ENCODE assay signal across 17 cellular contexts in the genomic region with DNA sequence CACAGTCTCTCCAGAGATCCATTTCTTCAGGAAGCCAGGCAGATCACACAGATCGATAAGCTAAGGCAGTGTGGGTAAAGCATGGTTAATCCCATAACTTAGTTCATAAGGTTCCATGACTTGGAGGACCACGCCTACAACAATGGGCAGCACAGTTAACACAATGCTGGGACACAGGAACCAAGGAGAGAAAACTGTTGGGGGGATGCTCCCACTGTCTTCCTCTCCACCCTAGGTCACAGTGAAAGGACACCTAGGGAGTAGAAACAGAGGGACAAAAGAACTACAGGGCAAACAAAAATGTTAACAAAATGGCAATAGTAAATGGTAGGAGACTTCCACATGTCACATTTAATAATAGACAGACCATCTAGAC. TPM values are rescaled to one million over a fixed set of nuclear protein-coding genes. Genes with fewer than 3 reads are reported as not detected.
"Had no signal": no experiment of that assay in that cellular context is flagged by ENCODE, and none has a peak within 500 bp of the region (broad histone marks: within the 10 kb centered on the region; RNA-seq: fewer than 3 reads in every experiment).

No MANE protein-coding gene starts in this region.

- H2AFZ ChIP-seq: hepatocyte, parathyroid adenoma had no signal

- H3K4me1 ChIP-seq: colonic mucosa, parathyroid adenoma, prostate gland, right lobe of liver, transverse colon had no signal

- DNase-seq: kidney, left cardiac atrium, left ventricle myocardium superior, occipital lobe had no signal

- H3K4me1 Mint-ChIP-seq: nephron had no signal

- H3K27ac Mint-ChIP-seq: nephron; stimulated activated effector memory CD8-positive, alpha-beta T cell treated with anti-CD3 and anti-CD28 coated beads, Interleukin-12 subunit alpha, Interleukin-12 subunit beta, amount 100 ng/mL, for 72 hours; stimulated activated naive CD8-positive, alpha-beta T cell treated with anti-CD3 and anti-CD28 coated beads, Interleukin-15, Interleukin-2, amounts not matched to agents 100 ng/mL and 50 ng/mL, for 24 hours had no signal

- H3K9me3 ChIP-seq: prostate gland, thoracic aorta had no signal

- H3K9ac ChIP-seq: parathyroid adenoma had no signal

- H3K4me3 Mint-ChIP-seq: naive B cell; nephron; stimulated activated effector memory CD8-positive, alpha-beta T cell treated with anti-CD3 and anti-CD28 coated beads, Interleukin-12 subunit alpha, Interleukin-12 subunit beta, amount 100 ng/mL, for 72 hours; stimulated activated naive CD8-positive, alpha-beta T cell treated with anti-CD3 and anti-CD28 coated beads, Interleukin-15, Interleukin-2, amounts not matched to agents 100 ng/mL and 50 ng/mL, for 24 hours had no signal

- H3K36me3 ChIP-seq: colonic mucosa, prostate gland, right lobe of liver, thoracic aorta, transverse colon had no signal

- H3K27ac ChIP-seq: colonic mucosa, hepatocyte, parathyroid adenoma, prostate gland, right lobe of liver, thoracic aorta, transverse colon had no signal

- H3K36me3 Mint-ChIP-seq: stimulated activated effector memory CD8-positive, alpha-beta T cell treated with anti-CD3 and anti-CD28 coated beads, Interleukin-12 subunit alpha, Interleukin-12 subunit beta, amount 100 ng/mL, for 72 hours had no signal

- H3K4me3 ChIP-seq: colonic mucosa, hepatocyte, lung, prostate gland, right lobe of liver, thoracic aorta, transverse colon had no signal

- H3K27me3 ChIP-seq: colonic mucosa, hepatocyte, right lobe of liver, transverse colon had no signal

- H3K79me2 ChIP-seq: hepatocyte, parathyroid adenoma had no signal

- H3K4me2 ChIP-seq: hepatocyte had no signal

RNA-seq across cellular contexts. Expression of gene SCGB2B2, which starts 36.3 kb away (rescaled TPM):
- total RNA-seq: dermis blood vessel endothelial cell had no signal
- polyA plus RNA-seq: hepatocyte had no signal
